9 cellular contexts compared by ENCODE assay signal in genomic region chr22:32411388-32411787, GRCh38. TPM values are rescaled to one million over a fixed set of nuclear protein-coding genes. Genes with fewer than 3 reads are reported as not detected.
A peak's percentile ranks its signal among the peaks of the same experiment; 100 is the strongest.
DNase-seq lines count a peak whose midpoint lies in the region; ATAC-seq lines count a peak whose summit lies in the region.
"Had no signal": no experiment of that assay in that cellular context is flagged by ENCODE, and none has a peak within 500 bp of the region (broad histone marks: within the 10 kb centered on the region; RNA-seq: fewer than 3 reads in every experiment).

No MANE protein-coding gene starts in this region.

- H3K4me1 ChIP-seq in Karpas-422 (ENCODE audit: low read length) (peaks cover 42% of the 10 kb centered on the region), subcutaneous abdominal adipose tissue (ENCODE audit: control insufficient read depth in 5 of 5, insufficient read depth in 5 of 5, low read length in 5 of 5) (peaks cover 6 to 30% (median 24%) of the 10 kb centered on the region in 5 donors)

- peaks cover 52% of the 10 kb centered on the region for H3K79me2 ChIP-seq in Karpas-422 (ENCODE audit: low read length)

- H3K36me3 ChIP-seq in Karpas-422 (ENCODE audit: insufficient read depth, low read length), result peaks cover 21% of the 10 kb centered on the region; the same call in 1 of the 2 replicates
- peaks cover 17 to 24% (median 20%) of the 10 kb centered on the region in 5 donors for H3K36me3 ChIP-seq in subcutaneous abdominal adipose tissue (ENCODE audit: control insufficient read depth in 5 of 5, insufficient read depth in 5 of 5, low read length in 5 of 5)

- DNase-seq in Karpas-422 (peak; percentile 60), astrocyte of the hippocampus (ENCODE audit: low read depth, low spot score) (peak; percentile 62), left kidney (ENCODE audit: low read depth, low spot score) (peak; percentile 22), nucleus accumbens (lab: John Stamatoyannopoulos, UW) (no peak)

- H2AFZ ChIP-seq in Karpas-422 (ENCODE audit: low read length), result no peak overlapping the region

- H3K9me2 ChIP-seq in Karpas-422 (replicated peaks; ENCODE audit: insufficient read depth, low read length), result no peaks in the 10 kb centered on the region

- no peak overlapping the region; the same call in 1 of the 2 replicates for H3K27ac ChIP-seq in Karpas-422 (ENCODE audit: low read length)
- H3K27ac ChIP-seq in subcutaneous abdominal adipose tissue (ENCODE audit: low read depth, low read length), result peak overlapping the region; percentile 39

- peaks cover 7% of the 10 kb centered on the region; the same call in 1 of the 2 replicates for H4K20me1 ChIP-seq in Karpas-422 (ENCODE audit: insufficient read depth, low read depth, low read length)

- H3K9ac ChIP-seq in Karpas-422 (ENCODE audit: low read length) (peak overlapping the region; percentile 82), subcutaneous abdominal adipose tissue (ENCODE audit: low read length in 5 of 5) (peak overlapping the region; percentile 90 to 98 (median 95))

- no peaks in the 10 kb centered on the region for H3K9me3 ChIP-seq in Karpas-422 (ENCODE audit: low read length)
- H3K9me3 ChIP-seq in subcutaneous abdominal adipose tissue (ENCODE audit: control insufficient read depth in 5 of 5, low read length in 5 of 5), result no peaks in the 10 kb centered on the region

- H3K4me3 ChIP-seq in Karpas-422 (ENCODE audit: low read length), result peak overlapping the region; percentile 76
- H3K4me3 ChIP-seq in subcutaneous abdominal adipose tissue (ENCODE audit: low read depth in 1 of 5, low read length in 5 of 5), result peak overlapping the region; percentile 90 to 99 (median 98)

- no peaks in the 10 kb centered on the region for H3K27me3 ChIP-seq in Karpas-422 (ENCODE audit: low read length)
- no peaks in the 10 kb centered on the region for H3K27me3 ChIP-seq in subcutaneous abdominal adipose tissue (ENCODE audit: control insufficient read depth in 5 of 5, insufficient read depth in 4 of 5, low read length in 5 of 5)

- ATAC-seq in GM18502 (IDR thresholded peaks at IDR 0.05; ENCODE audit: poor library complexity, unreplicated experiment) (peak; percentile 14), HG03460 (IDR thresholded peaks at IDR 0.05; ENCODE audit: unreplicated experiment) (no peak), HG02798 (IDR thresholded peaks at IDR 0.05; ENCODE audit: poor library complexity, unreplicated experiment) (no peak)

- H3K4me2 ChIP-seq in Karpas-422 (ENCODE audit: low read depth, low read length, poor library complexity, severe bottlenecking), result peak overlapping the region; percentile 80

RNA-seq across cellular contexts. Expression of gene RTCB, which starts 0.7 kb away (rescaled TPM):
- total RNA-seq in Karpas-422 (2014; rRNA removed; shearing (Covaris generic); ENCODE audit: low replicate concordance), result 39.8 and 63.4 TPM in 2 replicates

RNA-seq across cellular contexts. Expression of gene BPIFC, which starts 52.9 kb away (rescaled TPM):
- not detected in 2 replicates for total RNA-seq in Karpas-422 (2014; rRNA removed; shearing (Covaris generic); ENCODE audit: low replicate concordance)
- total RNA-seq: activated CD8-positive, alpha-beta memory T cell treated with anti-CD3 and anti-CD28 coated beads for 36 hours had no signal

RNA-seq across cellular contexts. Expression of gene RFPL3, which starts 53.7 kb away (rescaled TPM):
- total RNA-seq in Karpas-422 (2014; rRNA removed; shearing (Covaris generic); ENCODE audit: low replicate concordance), result not detected in 2 replicates
- total RNA-seq: activated CD8-positive, alpha-beta memory T cell treated with anti-CD3 and anti-CD28 coated beads for 36 hours had no signal

Comparison
In these comparisons a context has a peak if more than half of its experiments do, and no peak if none do; other contexts are left out.
1. DNase-seq: peak in Karpas-422 (single experiment), astrocyte of the hippocampus (single experiment) and left kidney (single experiment); none in nucleus accumbens (0 of 56).